ENCODE assay signal across 21 cellular contexts in genomic region chr3:9653565-9654248, GRCh38. TPM values are rescaled to one million over a fixed set of nuclear protein-coding genes. Genes with fewer than 3 reads are reported as not detected.
DNase-seq lines count a peak whose midpoint lies in the region; ATAC-seq and TF ChIP-seq lines count a peak whose summit lies in the region.
"Had no signal": no experiment of that assay in that cellular context is flagged by ENCODE, and none has a peak within 500 bp of the region (broad histone marks: within the 10 kb centered on the region; RNA-seq: fewer than 3 reads in every experiment).

No MANE protein-coding gene starts in this region.

- no peak overlapping the region for H3K4me3 Mint-ChIP-seq in activated CD8-positive, alpha-beta T cell treated with anti-CD3 and anti-CD28 coated beads for 36 hours

- 53 to 63% (median 57%) methylated on average over 11 of the region's 11 CpGs for WGBS in heart left ventricle, 4 donors

- no peaks in the 10 kb centered on the region for H3K27me3 Mint-ChIP-seq in activated CD8-positive, alpha-beta T cell treated with anti-CD3 and anti-CD28 coated beads for 36 hours
- H3K27me3 Mint-ChIP-seq: T-helper 17 cell had no signal

- CTCF ChIA-PET in activated CD8-positive, alpha-beta T cell treated with anti-CD3 and anti-CD28 coated beads for 36 hours (lab: Charles Lee): no interaction called here

- H3K27ac Mint-ChIP-seq in activated CD8-positive, alpha-beta T cell treated with anti-CD3 and anti-CD28 coated beads for 36 hours: no peak overlapping the region
- H3K27ac Mint-ChIP-seq: T-helper 17 cell had no signal

- peak overlapping the region; percentile 43 to 91 (median 68) for H3K27ac ChIP-seq in heart left ventricle
- H3K27ac ChIP-seq: HL-60, parathyroid adenoma had no signal

- H3K36me3 ChIP-seq in GM06990 (ENCODE audit: control insufficient read depth, insufficient read depth, low read length) (peaks cover 15% of the 10 kb centered on the region), heart left ventricle (peaks cover 0 to 79% (median 73%) of the 10 kb centered on the region in 9 donors)

- intact Hi-C loops in heart left ventricle (cut with DNase I): loop anchor here in 4 of 10 donors (2.0 to 10.0 kb wide), 3 partner anchors 17 to 299 kb away; partner anchors contain the start of gene BRPF1 (in 2 of the 4)
- intact Hi-C loops in activated CD8-positive, alpha-beta T cell treated with anti-CD3 and anti-CD28 coated beads for 36 hours (cut with micrococcal nuclease): no loop called here

- H3K36me3 Mint-ChIP-seq in activated CD8-positive, alpha-beta T cell treated with anti-CD3 and anti-CD28 coated beads for 36 hours (ENCODE audit: low read depth): peaks cover 27% of the 10 kb centered on the region

- no peaks in the 10 kb centered on the region for H3K9me3 Mint-ChIP-seq in activated CD8-positive, alpha-beta T cell treated with anti-CD3 and anti-CD28 coated beads for 36 hours

- no peaks in the 10 kb centered on the region for H3K27me3 ChIP-seq in GM06990 (replicated peaks; ENCODE audit: control insufficient read depth, insufficient read depth, low read length)
- H3K27me3 ChIP-seq in heart left ventricle: no peaks in the 10 kb centered on the region

- peak; percentile 41 for DNase-seq in GM06990 (ENCODE audit: extremely low read depth, insufficient read length)
- peak in 4 of 5 donors; percentile 29 to 57 (median 36) for DNase-seq in heart left ventricle
- DNase-seq in cerebellar cortex (ENCODE audit: low spot score): no peak
- DNase-seq in activated CD8-positive, alpha-beta T cell treated with anti-CD3 and anti-CD28 coated beads for 36 hours: no peak
- DNase-seq in medulla oblongata (ENCODE audit: extremely low spot score): no peak
- DNase-seq: activated CD4-positive, alpha-beta T cell treated with anti-CD3 and anti-CD28 coated beads, Interleukin-2, amount 50 U/mL, for 4 hours; activated gamma-delta T cell treated with Interleukin-2 at 50 U/mL for 16 hours; DMS79 treated with DMSO at 0.1 percent for 48 hours; HCEC 1CT; hypothalamus; NCI-H2171; OCI-M1; stimulated activated CD4-positive, alpha-beta T cell treated with anti-CD3 and anti-CD28 coated beads, Interleukin-2, amount 100 ng/mL, for 24 hours; T-helper 17 cell had no signal

- H3K4me1 Mint-ChIP-seq in activated CD8-positive, alpha-beta T cell treated with anti-CD3 and anti-CD28 coated beads for 36 hours (ENCODE audit: low read depth): peaks cover 33% of the 10 kb centered on the region

- no peak for TF ChIP-seq POLR2A in heart left ventricle (IDR thresholded peaks at IDR 0.05)

- ATAC-seq in GM19463 (IDR thresholded peaks at IDR 0.05; ENCODE audit: unreplicated experiment): peak; percentile 34
- ATAC-seq in HG03175 (IDR thresholded peaks at IDR 0.05; ENCODE audit: unreplicated experiment): peak; percentile 26
- ATAC-seq in heart left ventricle: peak; percentile 62 to 71 (median 66)
- ATAC-seq in activated CD8-positive, alpha-beta T cell treated with anti-CD3 and anti-CD28 coated beads for 36 hours: no peak
- no peak for ATAC-seq in GM19455 (IDR thresholded peaks at IDR 0.05; ENCODE audit: unreplicated experiment)
- ATAC-seq: T-helper 17 cell had no signal

- H3K4me1 ChIP-seq in heart left ventricle: peaks cover 0 to 58% (median 37%) of the 10 kb centered on the region in 12 donors

- H3K4me3 ChIP-seq in GM06990 (replicated peaks; ENCODE audit: low read depth, low read length) (peak overlapping the region; percentile 3; the same call in 1 of the 2 replicates), heart left ventricle (no peak overlapping the region)
- H3K4me3 ChIP-seq: lung had no signal

- TF ChIP-seq CTCF in GM06990 (IDR thresholded peaks at IDR 0.05; ENCODE audit: insufficient read depth, low read length, poor library complexity, severe bottlenecking) (no peak), heart left ventricle (IDR thresholded peaks at IDR 0.05) (no peak)
- TF ChIP-seq CTCF in activated CD8-positive, alpha-beta T cell treated with anti-CD3 and anti-CD28 coated beads for 36 hours (IDR thresholded peaks at IDR 0.05): no peak

- H3K9me3 ChIP-seq in heart left ventricle: no peaks in the 10 kb centered on the region

- POLR2A ChIA-PET in activated CD8-positive, alpha-beta T cell treated with anti-CD3 and anti-CD28 coated beads for 36 hours (lab: Charles Lee): no interaction called here

RNA-seq across cellular contexts. Expression of gene MTMR14, which starts 4.4 kb away (rescaled TPM):
- total RNA-seq in heart left ventricle: 10 to 100 TPM; 31.6 to 93.7 (median 46.3) TPM
- 10 to 100 TPM; 34.1 to 37.7 TPM for polyA plus RNA-seq in heart left ventricle
- 10 to 100 TPM; 27.9 to 33.4 TPM for total RNA-seq in activated CD8-positive, alpha-beta T cell treated with anti-CD3 and anti-CD28 coated beads for 36 hours

RNA-seq across cellular contexts. Expression of gene CPNE9, which starts 49.9 kb away (rescaled TPM):
- not detected for total RNA-seq in heart left ventricle
- under 1 TPM in 1 of 2 donors, not detected in 1; 0.04 TPM for polyA plus RNA-seq in heart left ventricle
- total RNA-seq in activated CD8-positive, alpha-beta T cell treated with anti-CD3 and anti-CD28 coated beads for 36 hours: not detected
- total RNA-seq: bronchial epithelial cell, T-helper 17 cell had no signal

Comparison
In these comparisons a context has a peak if more than half of its experiments do, and no peak if none do; other contexts are left out.
1. DNase-seq: peak in GM06990 (single experiment) and heart left ventricle (4 of 5); none in cerebellar cortex (single experiment), activated CD8-positive, alpha-beta T cell treated with anti-CD3 and anti-CD28 coated beads for 36 hours (single experiment) and medulla oblongata (single experiment).
2. ATAC-seq: peak in GM19463 (single experiment), HG03175 (single experiment) and heart left ventricle (4 of 4); none in activated CD8-positive, alpha-beta T cell treated with anti-CD3 and anti-CD28 coated beads for 36 hours (single experiment) and GM19455 (single experiment).